Comparison of ENCODE assay signal across 8 cellular contexts in the genomic region with DNA sequence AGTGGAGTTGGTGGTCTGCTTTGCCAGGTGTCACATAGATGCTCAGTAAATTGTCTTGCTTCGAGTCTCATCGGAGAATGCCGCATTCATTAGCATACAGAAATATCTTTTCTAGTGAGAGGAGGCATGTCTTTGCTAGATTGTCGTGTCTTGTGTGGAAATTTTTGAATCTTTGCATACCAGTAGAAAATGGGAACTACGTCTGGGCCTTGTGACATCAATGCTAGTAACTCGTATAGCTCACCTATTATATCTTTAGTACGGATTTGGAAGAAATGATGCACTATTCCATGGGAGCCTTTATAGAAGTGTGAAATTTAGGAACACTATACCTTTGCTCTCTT. TPM values are rescaled to one million over a fixed set of nuclear protein-coding genes. Genes with fewer than 3 reads are reported as not detected.
DNase-seq lines count a peak whose midpoint lies in the region; ATAC-seq, FAIRE-seq and TF ChIP-seq lines count a peak whose summit lies in the region.

No MANE protein-coding gene starts in this region.

- peaks cover 18 to 24% of the 10 kb centered on the region in 2 experiments for H3K4me1 Mint-ChIP-seq in H9
- H3K4me1 Mint-ChIP-seq in central memory CD8-positive, alpha-beta T cell: peaks cover 26% of the 10 kb centered on the region

- H3K14ac ChIP-seq in H9 (ENCODE audit: insufficient read depth, low read length): no peak overlapping the region

- peak overlapping the region in 1 of 3 experiments; percentile 42; a peak in 1 of 7 replicates for H3K27ac Mint-ChIP-seq in H9
- peak overlapping the region; percentile 96 for H3K27ac Mint-ChIP-seq in central memory CD8-positive, alpha-beta T cell (ENCODE audit: low read depth)

- H4K5ac ChIP-seq in H9 (ENCODE audit: insufficient read length, low read depth, low read length): no peak overlapping the region

- H3K4me1 ChIP-seq in H9 (ENCODE audit: insufficient read depth, low read length) (no peaks in the 10 kb centered on the region; the same call in 1 of the 2 replicates), mucosa of stomach (ENCODE audit: control insufficient read depth, insufficient read depth, low read length) (peaks cover 9% of the 10 kb centered on the region)

- no peak for FAIRE-seq in RCC 7860 (lab: Jason Lieb, UNC)

- peak overlapping the region; percentile 97 for H3K4me2 ChIP-seq in H9 (ENCODE audit: insufficient read depth, insufficient read length, low read length)

- H4K91ac ChIP-seq in H9 (ENCODE audit: insufficient read length, low read depth, low read length): no peak overlapping the region

- H3K4me3 ChIP-seq in NB4 (ENCODE audit: low read depth, low read length) (peak overlapping the region; percentile 97), mucosa of stomach (ENCODE audit: low read length) (peak overlapping the region; percentile 84)

- peaks cover 11% of the 10 kb centered on the region; the same call in 1 of the 2 replicates for H3K79me2 ChIP-seq in H9 (ENCODE audit: insufficient read depth, low read length)

- H2BK20ac ChIP-seq in H9 (ENCODE audit: low read depth, low read length, poor library complexity, severe bottlenecking): no peak overlapping the region

- no peak overlapping the region for H4K8ac ChIP-seq in H9 (replicated peaks; ENCODE audit: insufficient read length, low read depth, low read length)

- peaks cover 3% of the 10 kb centered on the region for H3K23me2 ChIP-seq in H9 (ENCODE audit: insufficient read length, low read depth, low read length, poor library complexity, severe bottlenecking)

- no peak overlapping the region for H3K18ac ChIP-seq in H9 (ENCODE audit: insufficient read length, low read depth, low read length)

- no peak overlapping the region for H2BK120ac ChIP-seq in H9 (ENCODE audit: low read depth, low read length, poor library complexity, severe bottlenecking)

- H3K27me3 ChIP-seq in H9 (ENCODE audit: insufficient read depth, low read length) (no peaks in the 10 kb centered on the region), mucosa of stomach (ENCODE audit: control insufficient read depth, insufficient read depth, low read length) (no peaks in the 10 kb centered on the region)

- H3K79me1 ChIP-seq in H9 (ENCODE audit: insufficient read depth, low read depth, low read length, poor library complexity, severe bottlenecking): peaks cover 3% of the 10 kb centered on the region

- H2AK5ac ChIP-seq in H9 (ENCODE audit: insufficient read length, low read length): no peak overlapping the region

- no peak overlapping the region for H2AFZ ChIP-seq in H9 (ENCODE audit: low read length)

- H3K4me3 Mint-ChIP-seq in H9: peak overlapping the region; percentile 85 to 90
- peak overlapping the region; percentile 93 for H3K4me3 Mint-ChIP-seq in central memory CD8-positive, alpha-beta T cell

- H3K23ac ChIP-seq in H9 (ENCODE audit: insufficient read length, low read depth, low read length): no peak overlapping the region

- TF ChIP-seq POLR2A in NB4 (IDR thresholded peaks at IDR 0.05; ENCODE audit: extremely low read depth, insufficient read length): no peak

- no peak overlapping the region for H2BK12ac ChIP-seq in H9 (ENCODE audit: insufficient read length, low read depth, low read length)

- peak; percentile 21 for ATAC-seq in GM18498 (IDR thresholded peaks at IDR 0.05; ENCODE audit: unreplicated experiment)
- ATAC-seq in central memory CD8-positive, alpha-beta T cell (replicated peaks; ENCODE audit: extremely low read depth, poor library complexity, severe bottlenecking): peak; percentile 35

- DNase-seq in H9 (no peak), NB4 (ENCODE audit: low read depth) (peak; percentile 44), NCI-H510A (lab: John Stamatoyannopoulos, UW) (no peak), RCC 7860 (ENCODE audit: low spot score) (no peak), SHP77 treated with DMSO at 0.1 percent for 48 hours (lab: John Stamatoyannopoulos, UW) (no peak)
- DNase-seq in central memory CD8-positive, alpha-beta T cell (ENCODE audit: low spot score in 2 of 2): no peak

- H3K27me3 Mint-ChIP-seq in H9 (ENCODE audit: low read depth): no peaks in the 10 kb centered on the region; the same call in 1 of the 2 replicates
- H3K27me3 Mint-ChIP-seq in central memory CD8-positive, alpha-beta T cell: no peaks in the 10 kb centered on the region

- no CpG with 5 or more reads among the region's 7 CpGs for WGBS in H9 (ENCODE audit: extremely low coverage, insufficient read length, low lambda C conversion rate)

- H3K4ac ChIP-seq in H9 (ENCODE audit: low read depth, low read length): no peak overlapping the region

- H2BK5ac ChIP-seq in H9 (ENCODE audit: insufficient read length, low read length): no peak overlapping the region

- no peaks in the 10 kb centered on the region for H4K20me1 ChIP-seq in H9 (ENCODE audit: control insufficient read depth, insufficient read depth, insufficient read length)

- peaks cover 18 to 32% (median 24%) of the 10 kb centered on the region in 3 experiments; a peak in 6 of 7 replicates for H3K36me3 Mint-ChIP-seq in H9 (ENCODE audit: insufficient read depth in 1 of 3, low read depth in 3 of 3)
- H3K36me3 Mint-ChIP-seq in central memory CD8-positive, alpha-beta T cell (ENCODE audit: insufficient read depth): peaks cover 34% of the 10 kb centered on the region

- TF ChIP-seq CTCF in H9 (conservative IDR thresholded peaks at IDR 0.05) (no peak), NB4 (IDR thresholded peaks at IDR 0.05; ENCODE audit: low read depth, low read length) (no peak)

- H2BK15ac ChIP-seq in H9 (ENCODE audit: low read depth, low read length): no peak overlapping the region

- H3K27ac ChIP-seq in H9 (ENCODE audit: insufficient read length, low read depth, low read length): no peak overlapping the region

- H3K9me3 Mint-ChIP-seq in H9: peaks cover 2% of the 10 kb centered on the region in 2 experiments; a peak in 1 of 5 replicates
- no peaks in the 10 kb centered on the region for H3K9me3 Mint-ChIP-seq in central memory CD8-positive, alpha-beta T cell

- no peak overlapping the region for H3K56ac ChIP-seq in H9 (ENCODE audit: insufficient read length, low read depth, low read length)

- no peaks in the 10 kb centered on the region for H3K9me3 ChIP-seq in H9 (ENCODE audit: control insufficient read depth, low read depth, low read length)
- H3K9me3 ChIP-seq in mucosa of stomach (ENCODE audit: control insufficient read depth, low read length): no peaks in the 10 kb centered on the region

- H3K9ac ChIP-seq in H9 (ENCODE audit: extremely low read depth, insufficient read length, low read length) (peak overlapping the region; percentile 95), mucosa of stomach (ENCODE audit: low read length) (peak overlapping the region; percentile 98)

- H3T11ph ChIP-seq in H9 (ENCODE audit: low read length): no peak overlapping the region

- no peaks in the 10 kb centered on the region for H3K36me3 ChIP-seq in mucosa of stomach (ENCODE audit: control insufficient read depth, insufficient read depth, low read length)

RNA-seq across cellular contexts. Expression of gene UHMK1, which starts 0.8 kb away (rescaled TPM):
- total RNA-seq in H9 (2021): 15.0 and 15.8 TPM in 2 replicates
